In genomic region chr7:20307901-20308300, GRCh38 we compare ENCODE assay signal across 18 cellular contexts. TPM values are rescaled to one million over a fixed set of nuclear protein-coding genes. Genes with fewer than 3 reads are reported as not detected.
DNase-seq lines count a peak whose midpoint lies in the region; ATAC-seq and TF ChIP-seq lines count a peak whose summit lies in the region.
"Had no signal": no experiment of that assay in that cellular context is flagged by ENCODE, and none has a peak within 500 bp of the region (broad histone marks: within the 10 kb centered on the region; RNA-seq: fewer than 3 reads in every experiment).

No MANE protein-coding gene starts in this region.

- no peaks in the 10 kb centered on the region for H3K36me3 Mint-ChIP-seq in WTC11
- H3K36me3 Mint-ChIP-seq: stimulated activated memory B cell treated with anti-CD40 and anti-IgM and Interleukin-4, amounts not matched to agents 10 μg/mL and 1 μg/mL and 100 μg/mL, for 72 hours had no signal

- H3K36me3 ChIP-seq in right atrium auricular region = no peaks in the 10 kb centered on the region
- H3K36me3 ChIP-seq: heart left ventricle had no signal

- no peaks in the 10 kb centered on the region for H3K9me3 Mint-ChIP-seq in WTC11

- H3K4me1 ChIP-seq in right atrium auricular region = no peaks in the 10 kb centered on the region

- peak; percentile 69 for DNase-seq in DMS153 (lab: John Stamatoyannopoulos, UW)
- DNase-seq in NCI-H128 (lab: John Stamatoyannopoulos, UW; ENCODE audit: unreplicated experiment) = peak; percentile 12
- no peak for DNase-seq in WTC11 (ENCODE audit: low spot score)
- peak; percentile 36 for DNase-seq in left kidney (ENCODE audit: low read depth, low spot score)
- no peak for DNase-seq in right atrium auricular region (ENCODE audit: low spot score)
- no peak for DNase-seq in left lobe of liver (ENCODE audit: low spot score)
- no peak for DNase-seq in NCI-H1930 (lab: John Stamatoyannopoulos, UW)
- DNase-seq: activated CD4-positive, alpha-beta T cell treated with anti-CD3 and anti-CD28 coated beads, Interleukin-2, amount 50 U/mL, for 4 hours; activated effector memory CD4-positive, alpha-beta T cell treated with anti-CD3 and anti-CD28 coated beads, Interleukin-2, amount 50 U/mL, for 16 hours; GM23248; heart left ventricle; PC-9; stimulated activated CD4-positive, alpha-beta T cell treated with anti-CD3 and anti-CD28 coated beads, Interleukin-4, amount 100 ng/mL, for 1 hour had no signal

- peaks cover 10% of the 10 kb centered on the region; the same call in 1 of the 2 replicates for H3K27me3 Mint-ChIP-seq in WTC11 (ENCODE audit: low read depth)
- H3K27me3 Mint-ChIP-seq: progenitor cell of endocrine pancreas; stimulated activated memory B cell treated with anti-CD40 and anti-IgM and Interleukin-4, amounts not matched to agents 10 μg/mL and 1 μg/mL and 100 μg/mL, for 72 hours had no signal

- CTCF ChIA-PET in WTC11 (lab: Charles Lee) = interaction anchor here (1.2 to 1.5 kb wide), 5 partner anchors 23 to 599 kb away, joined by 3 to 5 read pairs (median 4); partner anchors contain the start of genes ITGB8 and POLR1F

- H3K4me3 Mint-ChIP-seq in WTC11 = peak overlapping the region; percentile 27; the same call in 1 of the 2 replicates
- H3K4me3 Mint-ChIP-seq: stimulated activated memory B cell treated with anti-CD40 and anti-IgM and Interleukin-4, amounts not matched to agents 10 μg/mL and 1 μg/mL and 100 μg/mL, for 72 hours had no signal

- peak overlapping the region; percentile 17; the same call in 1 of the 2 replicates for H3K27ac Mint-ChIP-seq in WTC11
- H3K27ac Mint-ChIP-seq: progenitor cell of endocrine pancreas had no signal

- no peak for TF ChIP-seq CTCF in WTC11 (IDR thresholded peaks at IDR 0.05)
- no peak for TF ChIP-seq CTCF in right atrium auricular region (IDR thresholded peaks at IDR 0.05)

- no peaks in the 10 kb centered on the region for H3K9me3 ChIP-seq in right atrium auricular region
- H3K9me3 ChIP-seq: heart left ventricle had no signal

- H3K27ac ChIP-seq in right atrium auricular region = no peak overlapping the region
- H3K27ac ChIP-seq: GM23248, heart left ventricle, PC-9 had no signal

- H3K27me3 ChIP-seq in right atrium auricular region = no peaks in the 10 kb centered on the region
- H3K27me3 ChIP-seq: heart left ventricle had no signal

- no peak overlapping the region for H3K4me3 ChIP-seq in right atrium auricular region
- H3K4me3 ChIP-seq: GM23248, heart left ventricle, lung, PC-9 had no signal

- POLR2A ChIA-PET in WTC11 (lab: Charles Lee) = no interaction called here

- H3K4me1 Mint-ChIP-seq in WTC11 = peaks cover 40% of the 10 kb centered on the region

- ATAC-seq in WTC11 (peak; percentile 46), GM21360 (IDR thresholded peaks at IDR 0.05; ENCODE audit: unreplicated experiment) (no peak), left lobe of liver (no peak)
- ATAC-seq: heart left ventricle; stimulated activated memory B cell treated with anti-CD40 and anti-IgM and Interleukin-4, amounts not matched to agents 10 μg/mL and 1 μg/mL and 100 μg/mL, for 72 hours had no signal

TF ChIP-seq in WTC11, 78 proteins besides CTCF, POLR2A, EP300 and RAD21:
- TF ChIP-seq TCF7 (CRISPR knock-in tag; IDR thresholded peaks at IDR 0.05; ENCODE audit: low read depth) (no peak), NR1H2 (CRISPR knock-in tag; IDR thresholded peaks at IDR 0.05) (no peak), SOX15 (CRISPR knock-in tag; IDR thresholded peaks at IDR 0.05) (no peak), NFATC4 (CRISPR knock-in tag; IDR thresholded peaks at IDR 0.05) (no peak), E2F4 (CRISPR knock-in tag; IDR thresholded peaks at IDR 0.05; ENCODE audit: borderline replicate concordance, low read depth) (no peak), ZNF532 (CRISPR knock-in tag; IDR thresholded peaks at IDR 0.05; ENCODE audit: borderline replicate concordance) (no peak), ATF6 (CRISPR knock-in tag; IDR thresholded peaks at IDR 0.05) (no peak), RORB (CRISPR knock-in tag; IDR thresholded peaks at IDR 0.05) (no peak)

RNA-seq across cellular contexts. Expression of gene ITGB8, which starts 22.8 kb away (rescaled TPM):
- total RNA-seq in WTC11 (2021) (1.8 to 2.2 TPM (median 1.9 TPM) in 3 replicates), right atrium auricular region (1 to 10 TPM; 4.9 to 8.6 TPM), left lobe of liver (1.3 TPM)
- total RNA-seq: T-helper 1 cell treated with Interleukin-12 subunit alpha and Interleukin-12 subunit beta and Interleukin-4 antibody, amounts not matched to agents 30 ng/mL and 1 ng/mL, for 36 hours had no signal

Comparison
In these comparisons a context has a peak if more than half of its experiments do, and no peak if none do; other contexts are left out.
1. DNase-seq: peak in DMS153 (single experiment), NCI-H128 (single experiment) and left kidney (single experiment); none in WTC11 (single experiment), right atrium auricular region (single experiment), left lobe of liver (single experiment) and NCI-H1930 (0 of 2).